Comparison of ENCODE assay signal across 18 cellular contexts in the genomic region with DNA sequence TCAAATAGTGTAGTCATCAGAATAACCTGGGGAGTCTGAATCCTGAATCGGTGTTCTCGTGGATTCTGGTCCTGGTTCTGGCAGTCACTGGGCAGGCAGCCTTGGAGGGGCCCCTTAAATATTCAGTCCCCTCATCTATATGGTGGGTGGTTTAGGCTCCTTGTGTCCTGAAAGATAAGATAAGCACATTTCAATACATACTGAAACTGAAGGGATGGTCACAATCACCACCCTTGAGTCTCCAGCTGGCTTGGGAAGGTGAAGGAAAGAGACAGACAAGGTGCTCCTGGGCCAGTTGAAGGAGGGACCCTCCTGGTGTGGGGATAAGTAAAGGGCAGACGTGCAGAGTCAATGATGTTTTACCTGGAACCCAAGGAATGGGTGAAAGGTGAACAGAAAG.
DNase-seq lines count a peak whose midpoint lies in the region; ATAC-seq, FAIRE-seq and TF ChIP-seq lines count a peak whose summit lies in the region.
"Had no signal": no experiment of that assay in that cellular context is flagged by ENCODE, and none has a peak within 500 bp of the region (broad histone marks: within the 10 kb centered on the region; RNA-seq: fewer than 3 reads in every experiment).

No MANE protein-coding gene starts in this region.

- no peak for TF ChIP-seq CTCF in K562 (IDR thresholded peaks at IDR 0.05 in 2 of 3, conservative IDR thresholded peaks at IDR 0.05 in 1 of 3; ENCODE audit: insufficient read depth in 2 of 3, low read depth in 1 of 3, low read length in 3 of 3)
- TF ChIP-seq CTCF in esophagus muscularis mucosa (IDR thresholded peaks at IDR 0.05), result no peak
- TF ChIP-seq CTCF in osteoblast (IDR thresholded peaks at IDR 0.05; ENCODE audit: extremely low read depth, low read depth, low read length), result no peak

- H3K4me1 ChIP-seq in K562 (replicated peaks in 1 of 2; ENCODE audit: control insufficient read depth in 2 of 2, insufficient read depth in 2 of 2, low read length in 2 of 2) (peaks cover 12 to 16% of the 10 kb centered on the region in 2 experiments), esophagus muscularis mucosa (peaks cover 2 to 6% (median 5%) of the 10 kb centered on the region in 4 donors), osteoblast (ENCODE audit: insufficient read depth, low read length) (no peaks in the 10 kb centered on the region)

- H3K79me2 ChIP-seq in K562 (ENCODE audit: control insufficient read depth, insufficient read depth, low read length) (no peaks in the 10 kb centered on the region), osteoblast (ENCODE audit: insufficient read depth, low read length) (no peaks in the 10 kb centered on the region)

- POLR2A ChIA-PET in K562 (lab: Yijun Ruan, JAX), result no interaction called here

- no peak overlapping the region for H3K4me3 ChIP-seq in K562
- no peak overlapping the region for H3K4me3 ChIP-seq in esophagus muscularis mucosa
- H3K4me3 ChIP-seq in osteoblast (ENCODE audit: insufficient read depth, low read length), result no peak overlapping the region
- no peak overlapping the region for H3K4me3 ChIP-seq in MG63

- intact Hi-C loops in K562 (cut with micrococcal nuclease) (no loop called here), esophagus muscularis mucosa (cut with DNase I) (no loop called here)

- WGBS in K562 (ENCODE audit: insufficient coverage, low coverage, missing lambda C conversion rate), result 8% methylated on average over 3 of the region's 3 CpGs
- 94% methylated on average over 3 of the region's 3 CpGs for WGBS in esophagus muscularis mucosa

- H3K9me3 ChIP-seq in K562 (replicated peaks; ENCODE audit: control insufficient read depth, insufficient read depth, low read depth, low read length) (no peaks in the 10 kb centered on the region), esophagus muscularis mucosa (no peaks in the 10 kb centered on the region), osteoblast (ENCODE audit: low read depth, low read length) (no peaks in the 10 kb centered on the region), MG63 (no peaks in the 10 kb centered on the region)

- H3K27ac ChIP-seq in K562 (ENCODE audit: extremely low read depth, low read depth, low read length) (peak overlapping the region; percentile 31; the same call in 2 of the 3 replicates), esophagus muscularis mucosa (replicated peaks in 1 of 4) (no peak overlapping the region), osteoblast (ENCODE audit: low read depth, low read length) (no peak overlapping the region)

- no TSS peak for BruUV-seq in K562 (replicated peaks; lab: Mats Ljungman, UMichigan)

- H4K20me1 ChIP-seq in K562 (replicated peaks; ENCODE audit: control insufficient read depth, insufficient read depth, low read length), result no peaks in the 10 kb centered on the region
- no peaks in the 10 kb centered on the region for H4K20me1 ChIP-seq in osteoblast (ENCODE audit: insufficient read depth, low read length)

- in situ Hi-C loops in K562 (cut with MboI), result no loop called here

- peak; percentile 27 for ATAC-seq in K562
- no peak for ATAC-seq in HG03439 (IDR thresholded peaks at IDR 0.05; ENCODE audit: unreplicated experiment)

- no peak overlapping the region for H3K9ac ChIP-seq in K562 (ENCODE audit: insufficient read depth in 1 of 2, low read depth in 2 of 2, low read length in 2 of 2)

- H3K27me3 ChIP-seq in K562 (ENCODE audit: control insufficient read depth in 2 of 2, insufficient read depth in 2 of 2, low read length in 2 of 2), result no peaks in the 10 kb centered on the region
- H3K27me3 ChIP-seq in esophagus muscularis mucosa, result no peaks in the 10 kb centered on the region
- peaks cover 16% of the 10 kb centered on the region for H3K27me3 ChIP-seq in osteoblast (ENCODE audit: insufficient read depth, low read length)
- no peaks in the 10 kb centered on the region for H3K27me3 ChIP-seq in MG63

- TF ChIP-seq EP300 in K562 (IDR thresholded peaks at IDR 0.05; ENCODE audit: low read length) (peak; percentile 54; the same call in 1 of the 2 replicates), esophagus muscularis mucosa (IDR thresholded peaks at IDR 0.05) (no peak)

- H3K4me2 ChIP-seq in K562 (ENCODE audit: insufficient read depth, low read length) (peak overlapping the region; percentile 31; the same call in 1 of the 2 replicates), osteoblast (ENCODE audit: insufficient read depth, low read length) (no peak overlapping the region)

- no peaks in the 10 kb centered on the region for H3K36me3 ChIP-seq in K562 (ENCODE audit: control insufficient read depth, insufficient read depth, low read length)
- H3K36me3 ChIP-seq in esophagus muscularis mucosa, result no peaks in the 10 kb centered on the region
- H3K36me3 ChIP-seq in osteoblast (ENCODE audit: insufficient read depth, low read length), result no peaks in the 10 kb centered on the region
- no peaks in the 10 kb centered on the region for H3K36me3 ChIP-seq in MG63

- DNase-seq in K562 (ENCODE audit: extremely low read depth in 1 of 4, low spot score in 3 of 4) (peak; percentile 32 to 54 (median 46)), esophagus muscularis mucosa (ENCODE audit: extremely low spot score) (peak; percentile 70), osteoblast (ENCODE audit: insufficient read length, low spot score, missing footprints) (peak; percentile 30), MG63 (no peak), NCI-H2029 treated with DMSO at 0.1 percent for 48 hours (lab: John Stamatoyannopoulos, UW) (no peak)
- DNase-seq: C1 segment of cervical spinal cord; Calu3; CD4-positive, alpha-beta memory T cell; COR-L47; DMS53; DMS79 treated with DMSO at 0.1 percent for 48 hours; GF-D8; GOT3; HCEC 1CT had no signal

- H3K9me1 ChIP-seq in K562 (ENCODE audit: control insufficient read depth, insufficient read depth, low read length), result no peaks in the 10 kb centered on the region

- TF ChIP-seq POLR2A in K562 (conservative IDR thresholded peaks at IDR 0.05) (no peak), esophagus muscularis mucosa (IDR thresholded peaks at IDR 0.05; ENCODE audit: low read depth) (no peak)

- CTCF ChIA-PET in K562 (lab: Yijun Ruan, JAX; ENCODE audit: low intra/inter-chr PET ratio), result no interaction called here

- H2AFZ ChIP-seq in K562 (ENCODE audit: low read depth, low read length) (no peak overlapping the region), osteoblast (ENCODE audit: low read length) (no peak overlapping the region)

- no peak for TF ChIP-seq RAD21 in K562 (CRISPR knock-in tag; conservative IDR thresholded peaks at IDR 0.05 in 1 of 2, IDR thresholded peaks at IDR 0.05 in 1 of 2)

- FAIRE-seq in K562 (lab: Jason Lieb, UNC), result peak; percentile 51
- FAIRE-seq: GM12891, GM18507, H54 had no signal

TF ChIP-seq in K562, 482 proteins besides CTCF, POLR2A, EP300 and RAD21 (continues in another document):
- TF ChIP-seq, protein P1, sequence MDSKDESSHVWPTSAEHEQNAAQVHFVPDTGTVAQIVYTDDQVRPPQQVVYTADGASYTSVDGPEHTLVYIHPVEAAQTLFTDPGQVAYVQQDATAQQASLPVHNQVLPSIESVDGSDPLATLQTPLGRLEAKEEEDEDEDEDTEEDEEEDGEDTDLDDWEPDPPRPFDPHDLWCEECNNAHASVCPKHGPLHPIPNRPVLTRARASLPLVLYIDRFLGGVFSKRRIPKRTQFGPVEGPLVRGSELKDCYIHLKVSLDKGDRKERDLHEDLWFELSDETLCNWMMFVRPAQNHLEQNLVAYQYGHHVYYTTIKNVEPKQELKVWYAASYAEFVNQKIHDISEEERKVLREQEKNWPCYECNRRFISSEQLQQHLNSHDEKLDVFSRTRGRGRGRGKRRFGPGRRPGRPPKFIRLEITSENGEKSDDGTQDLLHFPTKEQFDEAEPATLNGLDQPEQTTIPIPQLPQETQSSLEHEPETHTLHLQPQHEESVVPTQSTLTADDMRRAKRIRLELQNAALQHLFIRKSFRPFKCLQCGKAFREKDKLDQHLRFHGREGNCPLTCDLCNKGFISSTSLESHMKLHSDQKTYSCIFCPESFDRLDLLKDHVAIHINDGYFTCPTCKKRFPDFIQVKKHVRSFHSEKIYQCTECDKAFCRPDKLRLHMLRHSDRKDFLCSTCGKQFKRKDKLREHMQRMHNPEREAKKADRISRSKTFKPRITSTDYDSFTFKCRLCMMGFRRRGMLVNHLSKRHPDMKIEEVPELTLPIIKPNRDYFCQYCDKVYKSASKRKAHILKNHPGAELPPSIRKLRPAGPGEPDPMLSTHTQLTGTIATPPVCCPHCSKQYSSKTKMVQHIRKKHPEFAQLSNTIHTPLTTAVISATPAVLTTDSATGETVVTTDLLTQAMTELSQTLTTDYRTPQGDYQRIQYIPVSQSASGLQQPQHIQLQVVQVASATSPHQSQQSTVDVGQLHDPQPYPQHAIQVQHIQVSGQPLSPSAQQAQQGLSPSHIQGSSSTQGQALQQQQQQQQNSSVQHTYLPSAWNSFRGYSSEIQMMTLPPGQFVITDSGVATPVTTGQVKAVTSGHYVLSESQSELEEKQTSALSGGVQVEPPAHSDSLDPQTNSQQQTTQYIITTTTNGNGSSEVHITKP (IDR thresholded peaks at IDR 0.05; ENCODE audit: partially characterized antibody), result peak; percentile 20
- no peak for TF ChIP-seq STAT5B (CRISPR knock-in tag; IDR thresholded peaks at IDR 0.05)
- TF ChIP-seq RBM14 (IDR thresholded peaks at IDR 0.05; ENCODE audit: borderline replicate concordance, insufficient read depth, low read depth, low read length), result no peak
- TF ChIP-seq POLR3G (IDR thresholded peaks at IDR 0.05; ENCODE audit: extremely low read depth, insufficient read length, insufficient replicate concordance), result no peak
- no peak for TF ChIP-seq FOXK2 (conservative IDR thresholded peaks at IDR 0.05 in 1 of 2, IDR thresholded peaks at IDR 0.05 in 1 of 2; ENCODE audit: low read depth in 2 of 2)
- no peak for TF ChIP-seq TFAM (CRISPR knock-in tag; conservative IDR thresholded peaks at IDR 0.05)
- no peak for TF ChIP-seq BRD4 (IDR thresholded peaks at IDR 0.05)
- no peak for TF ChIP-seq ZNF165 (CRISPR knock-in tag; IDR thresholded peaks at IDR 0.05; ENCODE audit: borderline replicate concordance)
- no peak for TF ChIP-seq ZNF354B (CRISPR knock-in tag; IDR thresholded peaks at IDR 0.05)
- TF ChIP-seq SNRNP70 (optimal IDR thresholded peaks at IDR 0.05; ENCODE audit: low read depth, low read length), result no peak
- no peak for TF ChIP-seq ZNF583 (CRISPR knock-in tag; IDR thresholded peaks at IDR 0.05)
- TF ChIP-seq, protein P2, sequence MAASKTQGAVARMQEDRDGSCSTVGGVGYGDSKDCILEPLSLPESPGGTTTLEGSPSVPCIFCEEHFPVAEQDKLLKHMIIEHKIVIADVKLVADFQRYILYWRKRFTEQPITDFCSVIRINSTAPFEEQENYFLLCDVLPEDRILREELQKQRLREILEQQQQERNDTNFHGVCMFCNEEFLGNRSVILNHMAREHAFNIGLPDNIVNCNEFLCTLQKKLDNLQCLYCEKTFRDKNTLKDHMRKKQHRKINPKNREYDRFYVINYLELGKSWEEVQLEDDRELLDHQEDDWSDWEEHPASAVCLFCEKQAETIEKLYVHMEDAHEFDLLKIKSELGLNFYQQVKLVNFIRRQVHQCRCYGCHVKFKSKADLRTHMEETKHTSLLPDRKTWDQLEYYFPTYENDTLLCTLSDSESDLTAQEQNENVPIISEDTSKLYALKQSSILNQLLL (CRISPR knock-in tag; IDR thresholded peaks at IDR 0.05; ENCODE audit: borderline replicate concordance), result no peak
- TF ChIP-seq ZNF445 (CRISPR knock-in tag; IDR thresholded peaks at IDR 0.05; ENCODE audit: low read depth), result no peak
- TF ChIP-seq PTTG1 (tag; IDR thresholded peaks at IDR 0.05; ENCODE audit: low read depth), result no peak

Comparison
In these comparisons a context has a peak if more than half of its experiments do, and no peak if none do; other contexts are left out.
1. DNase-seq: peak in K562 (4 of 4), esophagus muscularis mucosa (single experiment) and osteoblast (single experiment); none in MG63 (single experiment) and NCI-H2029 treated with DMSO at 0.1 percent for 48 hours (single experiment).